In the genomic region with DNA sequence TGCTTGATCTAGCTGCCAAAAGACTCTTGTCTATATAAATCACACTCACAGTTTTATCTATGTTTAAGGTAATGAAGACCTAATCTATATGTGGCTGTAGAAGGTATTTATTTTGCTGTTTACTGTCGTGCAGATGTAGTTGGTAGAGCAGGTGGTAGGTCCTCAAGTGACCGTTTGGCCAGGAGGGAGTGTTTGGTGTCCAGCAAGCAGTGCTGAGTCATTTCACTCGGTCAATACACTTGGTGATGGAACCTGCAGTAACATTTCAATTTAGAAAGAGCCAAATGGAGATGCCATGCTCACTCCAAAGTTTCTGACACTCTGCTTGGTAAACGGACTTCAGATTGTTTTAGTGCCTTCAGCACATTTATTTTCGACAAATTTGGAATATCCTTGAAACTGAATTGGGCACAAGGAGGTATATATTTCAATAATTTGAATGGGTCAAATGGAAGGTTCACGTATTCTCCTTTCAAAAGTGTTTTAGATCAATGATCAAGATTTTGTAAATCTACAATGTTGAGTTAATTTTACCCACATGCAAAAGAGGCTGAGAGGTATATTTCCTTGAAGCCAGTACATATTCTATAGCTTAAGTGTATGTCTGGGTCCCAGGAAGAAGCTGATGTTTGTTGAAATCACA, we compare ENCODE assay signal across 1 cellular context.
TF ChIP-seq lines count a peak whose summit lies in the region.

No MANE protein-coding gene starts in this region.

TF ChIP-seq in GM23338, 12 proteins besides CTCF, POLR2A, EP300 and RAD21 (continued from another document):
- TF ChIP-seq, protein P1, sequence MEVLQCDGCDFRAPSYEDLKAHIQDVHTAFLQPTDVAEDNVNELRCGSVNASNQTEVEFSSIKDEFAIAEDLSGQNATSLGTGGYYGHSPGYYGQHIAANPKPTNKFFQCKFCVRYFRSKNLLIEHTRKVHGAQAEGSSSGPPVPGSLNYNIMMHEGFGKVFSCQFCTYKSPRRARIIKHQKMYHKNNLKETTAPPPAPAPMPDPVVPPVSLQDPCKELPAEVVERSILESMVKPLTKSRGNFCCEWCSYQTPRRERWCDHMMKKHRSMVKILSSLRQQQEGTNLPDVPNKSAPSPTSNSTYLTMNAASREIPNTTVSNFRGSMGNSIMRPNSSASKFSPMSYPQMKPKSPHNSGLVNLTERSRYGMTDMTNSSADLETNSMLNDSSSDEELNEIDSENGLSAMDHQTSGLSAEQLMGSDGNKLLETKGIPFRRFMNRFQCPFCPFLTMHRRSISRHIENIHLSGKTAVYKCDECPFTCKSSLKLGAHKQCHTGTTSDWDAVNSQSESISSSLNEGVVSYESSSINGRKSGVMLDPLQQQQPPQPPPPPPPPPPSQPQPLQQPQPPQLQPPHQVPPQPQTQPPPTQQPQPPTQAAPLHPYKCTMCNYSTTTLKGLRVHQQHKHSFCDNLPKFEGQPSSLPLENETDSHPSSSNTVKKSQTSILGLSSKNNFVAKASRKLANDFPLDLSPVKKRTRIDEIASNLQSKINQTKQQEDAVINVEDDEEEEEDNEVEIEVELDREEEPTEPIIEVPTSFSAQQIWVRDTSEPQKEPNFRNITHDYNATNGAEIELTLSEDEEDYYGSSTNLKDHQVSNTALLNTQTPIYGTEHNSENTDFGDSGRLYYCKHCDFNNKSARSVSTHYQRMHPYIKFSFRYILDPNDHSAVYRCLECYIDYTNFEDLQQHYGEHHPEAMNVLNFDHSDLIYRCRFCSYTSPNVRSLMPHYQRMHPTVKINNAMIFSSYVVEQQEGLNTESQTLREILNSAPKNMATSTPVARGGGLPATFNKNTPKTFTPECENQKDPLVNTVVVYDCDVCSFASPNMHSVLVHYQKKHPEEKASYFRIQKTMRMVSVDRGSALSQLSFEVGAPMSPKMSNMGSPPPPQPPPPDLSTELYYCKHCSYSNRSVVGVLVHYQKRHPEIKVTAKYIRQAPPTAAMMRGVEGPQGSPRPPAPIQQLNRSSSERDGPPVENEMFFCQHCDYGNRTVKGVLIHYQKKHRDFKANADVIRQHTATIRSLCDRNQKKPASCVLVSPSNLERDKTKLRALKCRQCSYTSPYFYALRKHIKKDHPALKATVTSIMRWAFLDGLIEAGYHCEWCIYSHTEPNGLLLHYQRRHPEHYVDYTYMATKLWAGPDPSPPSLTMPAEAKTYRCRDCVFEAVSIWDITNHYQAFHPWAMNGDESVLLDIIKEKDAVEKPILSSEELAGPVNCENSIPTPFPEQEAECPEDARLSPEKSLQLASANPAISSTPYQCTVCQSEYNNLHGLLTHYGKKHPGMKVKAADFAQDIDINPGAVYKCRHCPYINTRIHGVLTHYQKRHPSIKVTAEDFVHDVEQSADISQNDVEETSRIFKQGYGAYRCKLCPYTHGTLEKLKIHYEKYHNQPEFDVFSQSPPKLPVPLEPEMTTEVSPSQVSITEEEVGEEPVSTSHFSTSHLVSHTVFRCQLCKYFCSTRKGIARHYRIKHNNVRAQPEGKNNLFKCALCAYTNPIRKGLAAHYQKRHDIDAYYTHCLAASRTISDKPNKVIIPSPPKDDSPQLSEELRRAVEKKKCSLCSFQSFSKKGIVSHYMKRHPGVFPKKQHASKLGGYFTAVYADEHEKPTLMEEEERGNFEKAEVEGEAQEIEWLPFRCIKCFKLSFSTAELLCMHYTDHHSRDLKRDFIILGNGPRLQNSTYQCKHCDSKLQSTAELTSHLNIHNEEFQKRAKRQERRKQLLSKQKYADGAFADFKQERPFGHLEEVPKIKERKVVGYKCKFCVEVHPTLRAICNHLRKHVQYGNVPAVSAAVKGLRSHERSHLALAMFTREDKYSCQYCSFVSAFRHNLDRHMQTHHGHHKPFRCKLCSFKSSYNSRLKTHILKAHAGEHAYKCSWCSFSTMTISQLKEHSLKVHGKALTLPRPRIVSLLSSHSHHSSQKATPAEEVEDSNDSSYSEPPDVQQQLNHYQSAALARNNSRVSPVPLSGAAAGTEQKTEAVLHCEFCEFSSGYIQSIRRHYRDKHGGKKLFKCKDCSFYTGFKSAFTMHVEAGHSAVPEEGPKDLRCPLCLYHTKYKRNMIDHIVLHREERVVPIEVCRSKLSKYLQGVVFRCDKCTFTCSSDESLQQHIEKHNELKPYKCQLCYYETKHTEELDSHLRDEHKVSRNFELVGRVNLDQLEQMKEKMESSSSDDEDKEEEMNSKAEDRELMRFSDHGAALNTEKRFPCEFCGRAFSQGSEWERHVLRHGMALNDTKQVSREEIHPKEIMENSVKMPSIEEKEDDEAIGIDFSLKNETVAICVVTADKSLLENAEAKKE (CRISPR knock-in tag; IDR thresholded peaks at IDR 0.05) = no peak
- TF ChIP-seq POLR2AphosphoS5 (IDR thresholded peaks at IDR 0.05; ENCODE audit: low read depth) = no peak
- TF ChIP-seq NANOG (IDR thresholded peaks at IDR 0.05; ENCODE audit: borderline replicate concordance) = no peak
- TF ChIP-seq EZH2phosphoT487 (IDR thresholded peaks at IDR 0.05; ENCODE audit: unreplicated experiment) = no peak
TF ChIP-seq in GM23338: peak in this region for 0.
